ENCODE assay signal across 12 cellular contexts in the genomic region with DNA sequence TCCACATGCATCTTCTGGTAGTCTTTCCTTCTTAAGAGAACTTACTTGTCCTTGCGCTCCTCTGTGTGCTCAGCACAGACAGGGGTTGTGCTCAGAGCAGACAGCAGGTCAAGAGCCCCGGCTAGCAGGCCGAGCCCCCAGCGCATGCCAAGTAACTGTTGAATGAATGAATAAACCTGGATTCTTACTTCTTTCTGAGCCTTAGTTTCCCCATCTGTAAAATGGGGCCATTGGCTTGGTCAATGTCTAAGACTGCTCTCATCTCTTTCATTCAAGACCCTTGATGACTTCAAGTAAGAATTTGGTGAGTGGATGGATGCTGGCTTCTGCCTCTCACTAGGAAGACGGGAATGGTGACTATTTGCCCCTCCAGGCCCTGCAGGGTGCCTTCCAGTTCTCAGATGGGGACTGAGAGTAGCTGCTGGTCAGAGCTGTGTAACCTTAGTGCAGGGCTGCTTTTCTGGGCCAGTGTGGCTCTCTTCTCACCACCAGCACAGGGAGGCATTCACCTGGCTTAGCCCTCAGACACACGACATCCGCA.
"Had no signal": no experiment of that assay in that cellular context is flagged by ENCODE, and none has a peak within 500 bp of the region (broad histone marks: within the 10 kb centered on the region; RNA-seq: fewer than 3 reads in every experiment).

No MANE protein-coding gene starts in this region.

- H3K27me3 Mint-ChIP-seq: activated naive CD4-positive, alpha-beta T cell treated with anti-CD3 and anti-CD28 coated beads, Interleukin-2, amount 50 U/mL, for 24 hours had no signal

- H3K36me3 Mint-ChIP-seq: activated naive CD4-positive, alpha-beta T cell treated with anti-CD3 and anti-CD28 coated beads, Interleukin-2, amount 50 U/mL, for 24 hours; immature natural killer cell; naive thymus-derived CD4-positive, alpha-beta T cell had no signal

- H3K4me3 ChIP-seq: dorsolateral prefrontal cortex, esophagus muscularis mucosa, lower lobe of right lung, thyroid gland, uterus had no signal

- H3K4me1 ChIP-seq: thyroid gland had no signal

- H3K9me3 Mint-ChIP-seq: activated naive CD4-positive, alpha-beta T cell treated with anti-CD3 and anti-CD28 coated beads, Interleukin-2, amount 50 U/mL, for 24 hours; activated T-helper 2 cell treated with anti-CD3 and anti-CD28 coated beads, Interferon-gamma antibody, Interleukin-2, Interleukin-4, amounts not matched to agents 10 μg/mL and 5 μg/mL and 100 μg/mL, durations not matched to agents 14 hours and 24 hours and 36 hours; immature natural killer cell; naive thymus-derived CD4-positive, alpha-beta T cell had no signal

- H3K36me3 ChIP-seq: esophagus muscularis mucosa, lower lobe of right lung, thyroid gland, uterus had no signal

- H3K27me3 ChIP-seq: dorsolateral prefrontal cortex, esophagus muscularis mucosa, thyroid gland, uterus had no signal

- H3K27ac Mint-ChIP-seq: activated naive CD4-positive, alpha-beta T cell treated with anti-CD3 and anti-CD28 coated beads, Interleukin-2, amount 50 U/mL, for 24 hours; activated T-helper 2 cell treated with anti-CD3 and anti-CD28 coated beads, Interferon-gamma antibody, Interleukin-2, Interleukin-4, amounts not matched to agents 10 μg/mL and 5 μg/mL and 100 μg/mL, durations not matched to agents 14 hours and 24 hours and 36 hours; immature natural killer cell had no signal

- DNase-seq: activated CD4-positive, alpha-beta T cell treated with anti-CD3 and anti-CD28 coated beads for 4 hours; dorsolateral prefrontal cortex; immature natural killer cell; lower lobe of right lung; naive thymus-derived CD4-positive, alpha-beta T cell; stimulated activated CD4-positive, alpha-beta T cell treated with anti-CD3 and anti-CD28 coated beads, Interleukin-4, amount 100 ng/mL, for 1 hour; T1000; thyroid gland had no signal

- H3K4me3 Mint-ChIP-seq: activated naive CD4-positive, alpha-beta T cell treated with anti-CD3 and anti-CD28 coated beads, Interleukin-2, amount 50 U/mL, for 24 hours; immature natural killer cell had no signal

- H3K9me3 ChIP-seq: esophagus muscularis mucosa, lower lobe of right lung, thyroid gland, uterus had no signal

- H3K27ac ChIP-seq: esophagus muscularis mucosa, thyroid gland had no signal
